ENCODE assay signal across 8 cellular contexts in genomic region chr7:139730746-139731612, GRCh38. TPM values are rescaled to one million over a fixed set of nuclear protein-coding genes. Genes with fewer than 3 reads are reported as not detected.
DNase-seq lines count a peak whose midpoint lies in the region; ATAC-seq and TF ChIP-seq lines count a peak whose summit lies in the region.

No MANE protein-coding gene starts in this region.

- H3K27me3 ChIP-seq in Panc1 (ENCODE audit: control insufficient read depth, insufficient read depth, low read length) (no peaks in the 10 kb centered on the region), SJCRH30 (no peaks in the 10 kb centered on the region)

- no peaks in the 10 kb centered on the region for H3K9me3 Mint-ChIP-seq in progenitor cell of endocrine pancreas (ENCODE audit: low read depth)

- CTCF ChIA-PET in Panc1 (lab: Charles Lee), result no interaction called here

- H3K27me3 Mint-ChIP-seq in progenitor cell of endocrine pancreas, result no peaks in the 10 kb centered on the region

- H3K4me3 ChIP-seq in Panc1 (ENCODE audit: low read depth in 2 of 2, low read length in 2 of 2), result peak overlapping the region in 1 of 2 experiments; percentile 48; a peak in 2 of 4 replicates
- H3K4me3 ChIP-seq in epithelial cell of proximal tubule (ENCODE audit: low read depth, low read length), result peak overlapping the region; percentile 27
- H3K4me3 ChIP-seq in SJCRH30, result no peak overlapping the region

- in situ Hi-C loops in Panc1 (cut with HindIII; ENCODE audit: low pct_unique_long_range_greater_than_20kb, low sequenced_read_pairs), result no loop called here

- no peak overlapping the region for H3K4me3 Mint-ChIP-seq in progenitor cell of endocrine pancreas (ENCODE audit: low read depth)

- no TSS peak for BruUV-seq in Panc1 (replicated peaks; lab: Mats Ljungman, UMichigan)

- TF ChIP-seq CTCF in Panc1 (IDR thresholded peaks at IDR 0.05) (no peak), epithelial cell of proximal tubule (conservative IDR thresholded peaks at IDR 0.05; ENCODE audit: low read depth, low read length) (no peak), progenitor cell of endocrine pancreas (IDR thresholded peaks at IDR 0.05; ENCODE audit: unreplicated experiment) (no peak)

- ATAC-seq in GM18517 (IDR thresholded peaks at IDR 0.05; ENCODE audit: unreplicated experiment), result peak; percentile 83
- peak; percentile 92 for ATAC-seq in HG02885 (IDR thresholded peaks at IDR 0.05; ENCODE audit: poor library complexity, unreplicated experiment)
- 0 out of 2 replicates have a peak, but pooled peaks have one; percentile 13 for ATAC-seq in Panc1

- no peak for DNase-seq in Panc1 (ENCODE audit: low read depth, low spot score)
- no peak for DNase-seq in epithelial cell of proximal tubule (ENCODE audit: low read depth)
- no peak for DNase-seq in progenitor cell of endocrine pancreas (ENCODE audit: low spot score, unreplicated experiment)
- no peak for DNase-seq in SJCRH30
- DNase-seq in NCI-H187 (lab: John Stamatoyannopoulos, UW), result no peak
- DNase-seq in RKO (ENCODE audit: low spot score), result no peak

- peaks cover 39% of the 10 kb centered on the region for H3K4me1 ChIP-seq in Panc1 (ENCODE audit: control insufficient read depth, insufficient read depth, low read length)
- H3K4me1 ChIP-seq in SJCRH30, result peaks cover 18% of the 10 kb centered on the region; the same call in 1 of the 2 replicates

- H3K36me3 Mint-ChIP-seq in progenitor cell of endocrine pancreas (ENCODE audit: insufficient read depth), result peaks cover 30% of the 10 kb centered on the region

- peaks cover 8% of the 10 kb centered on the region; the same call in 1 of the 2 replicates for H3K9me3 ChIP-seq in Panc1 (ENCODE audit: control insufficient read depth, insufficient read depth, low read depth, low read length)
- H3K9me3 ChIP-seq in SJCRH30 (replicated peaks), result no peaks in the 10 kb centered on the region

- POLR2A ChIA-PET in Panc1 (lab: Charles Lee), result interaction anchor here (0.6 kb wide), 1 partner anchor 276 kb away, joined by 4 read pairs; no protein-coding TSS in a partner anchor

- H3K27ac ChIP-seq in Panc1 (ENCODE audit: low read length) (peak overlapping the region; percentile 96), SJCRH30 (no peak overlapping the region)

- intact Hi-C loops in Panc1 (cut with micrococcal nuclease; ENCODE audit: unreplicated experiment), result no loop called here

- H3K27ac Mint-ChIP-seq in progenitor cell of endocrine pancreas, result peak overlapping the region; percentile 50

- H3K4me1 Mint-ChIP-seq in progenitor cell of endocrine pancreas (ENCODE audit: low read depth), result peaks cover 31% of the 10 kb centered on the region

- H3K36me3 ChIP-seq in Panc1 (ENCODE audit: control insufficient read depth, insufficient read depth, low read length) (no peaks in the 10 kb centered on the region), SJCRH30 (no peaks in the 10 kb centered on the region; the same call in 1 of the 2 replicates)

RNA-seq across cellular contexts. Expression of gene HIPK2, which starts 46.8 kb away (rescaled TPM):
- 34.1 TPM for total RNA-seq in Panc1 (2021; ENCODE audit: unreplicated experiment)
- 13.8 TPM for polyA plus RNA-seq in Panc1 (2012; ENCODE audit: insufficient read length)
- 45.1 and 46.4 TPM in 2 replicates for total RNA-seq in epithelial cell of proximal tubule
- total RNA-seq in progenitor cell of endocrine pancreas, result 136 and 146 TPM in 2 replicates
- total RNA-seq in SJCRH30 (2014; rRNA removed; shearing (Covaris generic)), result 17.2 and 17.9 TPM in 2 replicates

Comparison
In these comparisons a context has a peak if more than half of its experiments do, and no peak if none do; other contexts are left out.
1. ATAC-seq: peak in every context shown above with its lines; median percentile 92 in HG02885; 83 in GM18517; 13 in Panc1.